Comparison of ENCODE assay signal across 20 cellular contexts in the genomic region with DNA sequence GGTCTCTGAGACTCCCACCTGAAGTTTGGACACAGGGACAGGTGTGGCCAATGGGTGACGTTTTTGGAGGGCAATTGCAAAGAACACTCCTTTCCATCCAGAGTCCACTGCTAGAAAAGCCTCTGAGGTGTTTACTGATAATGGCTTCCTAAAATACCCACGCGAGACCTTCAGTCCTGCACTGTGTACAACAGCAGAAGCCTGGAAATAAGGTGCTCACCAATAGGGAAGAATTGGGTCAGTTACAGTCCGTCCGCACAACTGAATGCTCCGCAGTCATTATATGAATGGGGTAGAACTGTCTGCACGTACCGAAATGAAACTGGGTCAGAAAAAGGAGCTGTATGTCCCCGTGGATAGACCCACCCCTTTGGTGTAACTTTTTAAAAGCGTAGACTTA. TPM values are rescaled to one million over a fixed set of nuclear protein-coding genes. Genes with fewer than 3 reads are reported as not detected.
A peak's percentile ranks its signal among the peaks of the same experiment; 100 is the strongest.
DNase-seq lines count a peak whose midpoint lies in the region; ATAC-seq, FAIRE-seq and TF ChIP-seq lines count a peak whose summit lies in the region.
"Had no signal": no experiment of that assay in that cellular context is flagged by ENCODE, and none has a peak within 500 bp of the region (broad histone marks: within the 10 kb centered on the region; RNA-seq: fewer than 3 reads in every experiment).

No MANE protein-coding gene starts in this region.

- no peak for TF ChIP-seq EP300 in HepG2 (IDR thresholded peaks at IDR 0.05; ENCODE audit: low read depth in 2 of 2, low read length in 2 of 2)
- no peak for TF ChIP-seq EP300 in HepG2 (CRISPR knock-in tag; IDR thresholded peaks at IDR 0.05; ENCODE audit: borderline replicate concordance)

- H3K9ac ChIP-seq in HepG2 (ENCODE audit: insufficient read depth, low read depth, low read length): peak overlapping the region; percentile 52

- CTCF ChIA-PET in HepG2 (lab: Yijun Ruan, JAX; ENCODE audit: low intra/inter-chr PET ratio, low total read pairs): no interaction called here

- BruUV-seq in HepG2 (replicated peaks; lab: Mats Ljungman, UMichigan): no TSS peak

- TF ChIP-seq POLR2A in HepG2 (IDR thresholded peaks at IDR 0.05; ENCODE audit: insufficient read depth in 1 of 2, low read depth in 2 of 2, low read length in 2 of 2): no peak
- no peak for TF ChIP-seq POLR2A in prostate gland (IDR thresholded peaks at IDR 0.05)

- H3K4me1 ChIP-seq in cardiac muscle cell (ENCODE audit: low read depth) (peaks cover 21% of the 10 kb centered on the region), HepG2 (ENCODE audit: insufficient read depth, low read length) (peaks cover 89% of the 10 kb centered on the region), osteoblast (ENCODE audit: insufficient read depth, low read length) (no peaks in the 10 kb centered on the region), upper lobe of right lung (peaks cover 10% of the 10 kb centered on the region), prostate gland (replicated peaks) (peaks cover 15% of the 10 kb centered on the region)
- H3K4me1 ChIP-seq: BE2C had no signal

- 67% methylated on average over 10 of the region's 10 CpGs for WGBS in HepG2 (ENCODE audit: low lambda C conversion rate)
- 67% methylated on average over 10 of the region's 10 CpGs for WGBS in prostate gland

- peak overlapping the region; percentile 56 for H3K4me2 ChIP-seq in HepG2 (ENCODE audit: low read depth, low read length)
- H3K4me2 ChIP-seq in osteoblast (ENCODE audit: insufficient read depth, low read length): no peak overlapping the region
- H3K4me2 ChIP-seq: GM23338 had no signal

- H3K9me3 ChIP-seq in cardiac muscle cell (ENCODE audit: low read depth) (no peaks in the 10 kb centered on the region), HepG2 (ENCODE audit: low read length) (no peaks in the 10 kb centered on the region), osteoblast (ENCODE audit: low read depth, low read length) (no peaks in the 10 kb centered on the region), upper lobe of right lung (no peaks in the 10 kb centered on the region), prostate gland (no peaks in the 10 kb centered on the region)
- H3K9me3 ChIP-seq: BE2C had no signal

- FAIRE-seq in HepG2 (lab: Jason Lieb, UNC): no peak

- H3K36me3 ChIP-seq in cardiac muscle cell: no peaks in the 10 kb centered on the region
- no peaks in the 10 kb centered on the region for H3K36me3 ChIP-seq in HepG2 (replicated peaks in 1 of 2; ENCODE audit: control insufficient read depth in 1 of 2, insufficient read depth in 2 of 2, low read length in 2 of 2)
- no peaks in the 10 kb centered on the region for H3K36me3 ChIP-seq in osteoblast (ENCODE audit: insufficient read depth, low read length)
- no peaks in the 10 kb centered on the region for H3K36me3 ChIP-seq in upper lobe of right lung
- no peaks in the 10 kb centered on the region for H3K36me3 ChIP-seq in prostate gland
- H3K36me3 ChIP-seq: BE2C had no signal

- no peak for TF ChIP-seq RAD21 in HepG2 (CRISPR knock-in tag; IDR thresholded peaks at IDR 0.05)

- peak overlapping the region; percentile 28 for H3K27ac ChIP-seq in cardiac muscle cell
- H3K27ac ChIP-seq in HepG2 (ENCODE audit: extremely low read length, insufficient read depth, low read length): peak overlapping the region; percentile 73
- H3K27ac ChIP-seq in osteoblast (ENCODE audit: low read depth, low read length): no peak overlapping the region
- H3K27ac ChIP-seq in upper lobe of right lung: peak overlapping the region; percentile 75
- H3K27ac ChIP-seq in prostate gland: peak overlapping the region in 1 of 2 donors; percentile 77

- peak overlapping the region; percentile 18 for H2AFZ ChIP-seq in HepG2 (ENCODE audit: low read length)
- no peak overlapping the region for H2AFZ ChIP-seq in osteoblast (ENCODE audit: low read length)
- H2AFZ ChIP-seq: GM23338 had no signal

- intact Hi-C loops in cardiac septum (cut with DNase I): no loop called here
- intact Hi-C loops in HepG2 (cut with micrococcal nuclease; ENCODE audit: unreplicated experiment): no loop called here
- intact Hi-C loops in upper lobe of right lung (cut with DNase I): no loop called here
- intact Hi-C loops in prostate gland (cut with DNase I): no loop called here

- no peak for ATAC-seq in HepG2
- no peak for ATAC-seq in upper lobe of right lung
- no peak for ATAC-seq in SK-N-SH treated with all-trans-retinoic acid at 6 μM for 48 hours
- ATAC-seq: GM23338, Panc1 had no signal

- H3K27me3 ChIP-seq in cardiac muscle cell: no peaks in the 10 kb centered on the region
- H3K27me3 ChIP-seq in HepG2 (ENCODE audit: control insufficient read depth in 1 of 2, insufficient read depth in 2 of 2, low read length in 2 of 2): no peaks in the 10 kb centered on the region
- no peaks in the 10 kb centered on the region for H3K27me3 ChIP-seq in osteoblast (ENCODE audit: insufficient read depth, low read length)
- no peaks in the 10 kb centered on the region for H3K27me3 ChIP-seq in upper lobe of right lung
- no peaks in the 10 kb centered on the region for H3K27me3 ChIP-seq in prostate gland (replicated peaks; ENCODE audit: insufficient read depth)
- H3K27me3 ChIP-seq: BE2C had no signal

- POLR2A ChIA-PET in HepG2 (lab: Yijun Ruan, JAX): interaction anchor here (0.8 to 2.1 kb wide), 8 partner anchors 8 to 30 kb away, joined by 4 to 18 read pairs (median 6); a partner anchor contains a TSS

- DNase-seq in cardiac muscle cell (ENCODE audit: low read depth in 1 of 2, low spot score in 1 of 2) (no peak), cardiac septum (ENCODE audit: low spot score) (no peak), HepG2 (ENCODE audit: low spot score) (no peak), osteoblast (ENCODE audit: insufficient read length, low spot score, missing footprints) (peak; percentile 26), upper lobe of right lung (no peak), HK-2 (ENCODE audit: unreplicated experiment) (no peak), prostate gland (ENCODE audit: low spot score) (no peak)
- DNase-seq: 8988T; BE2C; CD4-positive, alpha-beta T cell; DMS153; GF-D8; HCEC 1CT; MM.1S; NCI-H1105 treated with DMSO at 0.1 percent for 48 hours; NCI-H1694 treated with DMSO at 0.1 percent for 48 hours; SHP77 had no signal

- H3K79me2 ChIP-seq in HepG2 (ENCODE audit: insufficient read depth, low read length) (no peaks in the 10 kb centered on the region), osteoblast (ENCODE audit: insufficient read depth, low read length) (no peaks in the 10 kb centered on the region)

- H3K4me3 ChIP-seq in cardiac muscle cell: no peak overlapping the region
- peak overlapping the region in 2 of 3 experiments; percentile 28 to 32; a peak in 2 of 6 replicates for H3K4me3 ChIP-seq in HepG2 (replicated peaks in 1 of 3; ENCODE audit: insufficient read depth in 1 of 3, low read depth in 2 of 3, low read length in 3 of 3)
- no peak overlapping the region for H3K4me3 ChIP-seq in osteoblast (ENCODE audit: insufficient read depth, low read length)
- H3K4me3 ChIP-seq in upper lobe of right lung: no peak overlapping the region
- H3K4me3 ChIP-seq in prostate gland: no peak overlapping the region
- H3K4me3 ChIP-seq: GM23338 had no signal

- TF ChIP-seq CTCF in cardiac muscle cell (IDR thresholded peaks at IDR 0.05; ENCODE audit: low read depth, low read length) (no peak), HepG2 (CRISPR knock-in tag; IDR thresholded peaks at IDR 0.05) (no peak), osteoblast (IDR thresholded peaks at IDR 0.05; ENCODE audit: extremely low read depth, low read depth, low read length) (no peak), upper lobe of right lung (IDR thresholded peaks at IDR 0.05) (no peak), prostate gland (IDR thresholded peaks at IDR 0.05) (no peak)

- in situ Hi-C loops in HepG2 (cut with HindIII; ENCODE audit: extremely low pct_ligation_motif_present, low pct_unique_long_range_greater_than_20kb): no loop called here

- H4K20me1 ChIP-seq in HepG2 (ENCODE audit: insufficient read depth, low read length): no peaks in the 10 kb centered on the region
- H4K20me1 ChIP-seq in osteoblast (ENCODE audit: insufficient read depth, low read length): no peaks in the 10 kb centered on the region

TF ChIP-seq in HepG2, 621 proteins besides CTCF, POLR2A, EP300 and RAD21 (continues in another document):
- no peak for TF ChIP-seq ZNF678 (CRISPR knock-in tag; IDR thresholded peaks at IDR 0.05)

TF ChIP-seq in SK-N-SH treated with all-trans-retinoic acid at 6 μM for 48 hours, 23 proteins besides CTCF, POLR2A, EP300 and RAD21 (continues in another document):
- TF ChIP-seq TCF4 (CRISPR knock-in tag; IDR thresholded peaks at IDR 0.05; ENCODE audit: borderline replicate concordance) (no peak), RARB (CRISPR knock-in tag; IDR thresholded peaks at IDR 0.05) (no peak), ESRRG (CRISPR knock-in tag; IDR thresholded peaks at IDR 0.05) (no peak)

RNA-seq across cellular contexts. Expression of a gene that starts 29.5 kb away (rescaled TPM):
- 13.3 and 13.5 TPM in 2 replicates for total RNA-seq in cardiac muscle cell
- polyA plus RNA-seq in cardiac muscle cell: 12.9 and 14.0 TPM in 2 replicates
- total RNA-seq in cardiac septum: 0.32 TPM
- 47.5 and 119 TPM in 2 replicates for total RNA-seq in HepG2 (2016; rRNA removed; fragmentation: Illumina TruSeq; extraction: Trizol)
- total RNA-seq in HepG2 (2016; cell fraction: cytosol; rRNA removed; fragmentation: Illumina TruSeq; extraction: Trizol; ENCODE audit: low read depth): 9.3 and 11.1 TPM in 2 replicates
- 45.4 and 119 TPM in 2 replicates for total RNA-seq in HepG2 (2016; cell fraction: insoluble cytoplasmic fraction; rRNA removed; fragmentation: Illumina TruSeq; extraction: Trizol)
- 27.4 and 30.5 TPM in 2 replicates for total RNA-seq in HepG2 (2016; cell fraction: membrane; rRNA removed; fragmentation: Illumina TruSeq; extraction: Trizol)
- 90.3 and 111 TPM in 2 replicates for total RNA-seq in HepG2 (2016; cell fraction: nucleus; rRNA removed; fragmentation: Illumina TruSeq; extraction: Trizol)
- 108 and 113 TPM in 2 replicates for polyA plus RNA-seq in HepG2 (2011; rRNA removed)
- polyA plus RNA-seq in HepG2 (2011; cell fraction: cytosol; rRNA removed): 78.7 and 130 TPM in 2 replicates
- polyA plus RNA-seq in HepG2 (2011; cell fraction: nucleus; rRNA removed): 66.7 and 76.2 TPM in 2 replicates
- 44.8 and 48.6 TPM in 2 replicates for polyA plus RNA-seq in HepG2 (2012)
- 8.7 TPM in 2 replicates for polyA plus RNA-seq in HepG2 (2016; cell fraction: cytosol; fragmentation: Illumina TruSeq; extraction: Trizol; ENCODE audit: low read depth)
- 49.7 and 54.3 TPM in 2 replicates for polyA plus RNA-seq in HepG2 (2016; cell fraction: insoluble cytoplasmic fraction; fragmentation: Illumina TruSeq; extraction: Trizol; ENCODE audit: low read depth)
- 17.8 and 18.0 TPM in 2 replicates for polyA plus RNA-seq in HepG2 (2016; cell fraction: membrane; fragmentation: Illumina TruSeq; extraction: Trizol; ENCODE audit: low read depth)
- 156 and 173 TPM in 2 replicates for polyA plus RNA-seq in HepG2 (2016; cell fraction: nucleus; fragmentation: Illumina TruSeq; extraction: Trizol; ENCODE audit: insufficient read depth, low read depth)
- 13.0 and 159 TPM in 2 replicates for polyA minus RNA-seq in HepG2 (2011; rRNA and poly(A)+ RNA removed; ENCODE audit: low replicate concordance)
- polyA minus RNA-seq in HepG2 (2011; cell fraction: cytosol; rRNA and poly(A)+ RNA removed): 69.2 and 73.2 TPM in 2 replicates
- polyA minus RNA-seq in HepG2 (2011; cell fraction: nucleus; rRNA and poly(A)+ RNA removed): 14.8 and 16.3 TPM in 2 replicates
- 7.6 and 11.8 TPM in 2 replicates for total RNA-seq in osteoblast
- 148 TPM for total RNA-seq in upper lobe of right lung
- 100 to 1,000 TPM; 103 to 167 TPM for total RNA-seq in prostate gland
- total RNA-seq: CD4-positive, alpha-beta T cell had no signal

Comparison
In these comparisons a context has a peak if more than half of its experiments do, and no peak if none do; other contexts are left out.
1. H3K4me3 ChIP-seq: peak in HepG2 (2 of 3); none in cardiac muscle cell (single experiment), osteoblast (single experiment), upper lobe of right lung (single experiment) and prostate gland (0 of 2).